1 cellular context compared by ENCODE assay signal in genomic region chr7:47470567-47471357, GRCh38.
TF ChIP-seq lines count a peak whose summit lies in the region.

No MANE protein-coding gene starts in this region.

TF ChIP-seq in H1, 55 proteins besides CTCF, POLR2A, EP300 and RAD21 (continued from another document):
- no peak for TF ChIP-seq EZH2 (IDR thresholded peaks at IDR 0.05; ENCODE audit: low read depth, low read length, severe bottlenecking)
- TF ChIP-seq USF2 (IDR thresholded peaks at IDR 0.05; ENCODE audit: low read length): no peak
- no peak for TF ChIP-seq SP2 (IDR thresholded peaks at IDR 0.05; ENCODE audit: low read length)
- TF ChIP-seq SIN3A (conservative IDR thresholded peaks at IDR 0.05 in 1 of 2, IDR thresholded peaks at IDR 0.05 in 1 of 2; ENCODE audit: low read depth in 1 of 2, low read length in 2 of 2): no peak
- no peak for TF ChIP-seq CBX8 (IDR thresholded peaks at IDR 0.05; ENCODE audit: borderline replicate concordance, low read depth, low read length)
- no peak for TF ChIP-seq GTF2F1 (IDR thresholded peaks at IDR 0.05; ENCODE audit: borderline replicate concordance, low read depth, low read length)
- TF ChIP-seq MAFK (IDR thresholded peaks at IDR 0.05; ENCODE audit: low read depth, low read length): no peak
- no peak for TF ChIP-seq RXRA (IDR thresholded peaks at IDR 0.05; ENCODE audit: insufficient read depth, low read depth, low read length)
- no peak; the same call in 1 of the 2 replicates for TF ChIP-seq SIX5 (IDR thresholded peaks at IDR 0.05; ENCODE audit: low read depth, low read length)
- no peak for TF ChIP-seq HDAC6 (IDR thresholded peaks at IDR 0.05; ENCODE audit: low read depth, low read length)
- no peak for TF ChIP-seq MAX (IDR thresholded peaks at IDR 0.05)
- TF ChIP-seq KDM1A (IDR thresholded peaks at IDR 0.05; ENCODE audit: borderline replicate concordance, low read length): no peak
- no peak for TF ChIP-seq KDM5A (IDR thresholded peaks at IDR 0.05; ENCODE audit: low read length)
- TF ChIP-seq RNF2 (IDR thresholded peaks at IDR 0.05; ENCODE audit: borderline replicate concordance, low read depth, low read length, missing control alignments, poor library complexity, severe bottlenecking): no peak
- no peak for TF ChIP-seq SUZ12 (IDR thresholded peaks at IDR 0.05; ENCODE audit: low read length)
- no peak for TF ChIP-seq SIRT6 (IDR thresholded peaks at IDR 0.05; ENCODE audit: low read length)
- TF ChIP-seq EGR1 (IDR thresholded peaks at IDR 0.05; ENCODE audit: borderline replicate concordance, low read depth, low read length): no peak
- TF ChIP-seq CHD1 (IDR thresholded peaks at IDR 0.05; ENCODE audit: low read depth, low read length): no peak
- TF ChIP-seq TEAD4 (IDR thresholded peaks at IDR 0.05; ENCODE audit: low read depth, low read length): peak; percentile 58; the same call in 1 of the 2 replicates
- no peak for TF ChIP-seq SP4 (IDR thresholded peaks at IDR 0.05; ENCODE audit: low read length)
- no peak for TF ChIP-seq E2F6 (IDR thresholded peaks at IDR 0.05)
- no peak for TF ChIP-seq ATF2 (IDR thresholded peaks at IDR 0.05; ENCODE audit: low read length)
- no peak for TF ChIP-seq CHD2 (IDR thresholded peaks at IDR 0.05; ENCODE audit: low read length)
- no peak for TF ChIP-seq RBBP5 (IDR thresholded peaks at IDR 0.05; ENCODE audit: borderline replicate concordance, low read depth, low read length)
- TF ChIP-seq NANOG (IDR thresholded peaks at IDR 0.05; ENCODE audit: insufficient read depth, low read depth, low read length, poor library complexity, severe bottlenecking): peak; percentile 96
- peak; percentile 78; the same call in 1 of the 2 replicates for TF ChIP-seq TCF12 (IDR thresholded peaks at IDR 0.05; ENCODE audit: low read depth, low read length)
- no peak for TF ChIP-seq CREB1 (IDR thresholded peaks at IDR 0.05)
